In genomic region chr22:29141078-29141688, GRCh38 we compare ENCODE assay signal across 22 cellular contexts.
"Had no signal": no experiment of that assay in that cellular context is flagged by ENCODE, and none has a peak within 500 bp of the region (broad histone marks: within the 10 kb centered on the region; RNA-seq: fewer than 3 reads in every experiment).

No MANE protein-coding gene starts in this region.

- H3K4me3 ChIP-seq: body of pancreas, colonic mucosa, right lobe of liver, stomach, testis had no signal

- H3K9me3 ChIP-seq: body of pancreas, colonic mucosa, right lobe of liver, stomach, testis had no signal

- H3K27ac ChIP-seq: body of pancreas, colonic mucosa, right lobe of liver, testis, WERI-Rb-1 had no signal

- H3K4me1 ChIP-seq: body of pancreas, colonic mucosa had no signal

- FAIRE-seq: endometrium, frontal cortex, keratinocyte, small intestine had no signal

- H3K36me3 ChIP-seq: colonic mucosa, right lobe of liver had no signal

- ATAC-seq: stimulated activated effector memory CD8-positive, alpha-beta T cell treated with anti-CD3 and anti-CD28 coated beads, Interleukin-12 subunit alpha, Interleukin-12 subunit beta, amount 100 ng/mL, for 72 hours had no signal

- H3K27me3 ChIP-seq: body of pancreas, colonic mucosa, right lobe of liver, stomach, testis had no signal

- DNase-seq: activated CD4-positive, alpha-beta T cell treated with anti-CD3 and anti-CD28 coated beads, Interleukin-2, amount 50 U/mL, for 4 hours; activated naive CD4-positive, alpha-beta T cell treated with anti-CD3 and anti-CD28 coated beads for 36 hours; activated T-cell treated with anti-CD3 and anti-CD28 coated beads, Interleukin-2, amount 50 U/mL, for 24 hours; body of pancreas; central memory CD4-positive, alpha-beta T cell; colonic mucosa; erythroblast; hypothalamus; mammary epithelial cell; right lobe of liver; small intestine; stimulated activated CD4-positive, alpha-beta T cell treated with anti-CD3 and anti-CD28 coated beads, Interleukin-15, amount 100 ng/mL, for 24 hours; stimulated activated CD4-positive, alpha-beta T cell treated with anti-CD3 and anti-CD28 coated beads, Interleukin-4, amount 100 ng/mL, for 24 hours; stomach; T-helper 1 cell; T-helper 9 cell; testis; WERI-Rb-1 had no signal
